In genomic region chr16:85767569-85767968, GRCh38 we compare ENCODE assay signal across 12 cellular contexts. TPM values are rescaled to one million over a fixed set of nuclear protein-coding genes. Genes with fewer than 3 reads are reported as not detected.
DNase-seq lines count a peak whose midpoint lies in the region; ATAC-seq, FAIRE-seq and TF ChIP-seq lines count a peak whose summit lies in the region.
"Had no signal": no experiment of that assay in that cellular context is flagged by ENCODE, and none has a peak within 500 bp of the region (broad histone marks: within the 10 kb centered on the region; RNA-seq: fewer than 3 reads in every experiment).

No MANE protein-coding gene starts in this region.

- H3K9ac ChIP-seq in HepG2 (ENCODE audit: insufficient read depth, low read depth, low read length), result no peak overlapping the region

- H3K27ac ChIP-seq in brain microvascular endothelial cell, result peak overlapping the region; percentile 63
- no peak overlapping the region for H3K27ac ChIP-seq in HepG2 (ENCODE audit: extremely low read length, insufficient read depth, low read length)
- H3K27ac ChIP-seq: Peyer's patch had no signal

- CTCF ChIA-PET in HepG2 (lab: Yijun Ruan, JAX; ENCODE audit: low intra/inter-chr PET ratio, low total read pairs), result no interaction called here

- no TSS peak for BruUV-seq in HepG2 (replicated peaks; lab: Mats Ljungman, UMichigan)

- H3K9me3 ChIP-seq in HepG2 (ENCODE audit: low read length), result no peaks in the 10 kb centered on the region
- H3K9me3 ChIP-seq: Peyer's patch had no signal

- in situ Hi-C loops in brain microvascular endothelial cell (cut with HindIII; ENCODE audit: low pct_ligation_motif_present, low sequenced_read_pairs) (no loop called here), HepG2 (cut with HindIII; ENCODE audit: extremely low pct_ligation_motif_present, low pct_unique_long_range_greater_than_20kb) (no loop called here)

- intact Hi-C loops in HepG2 (cut with micrococcal nuclease; ENCODE audit: unreplicated experiment), result no loop called here

- WGBS in HepG2 (ENCODE audit: low lambda C conversion rate), result 59% methylated on average over 7 of the region's 7 CpGs

- H3K36me3 ChIP-seq in brain microvascular endothelial cell (replicated peaks) (no peaks in the 10 kb centered on the region), HepG2 (replicated peaks in 1 of 2; ENCODE audit: control insufficient read depth in 1 of 2, insufficient read depth in 2 of 2, low read length in 2 of 2) (no peaks in the 10 kb centered on the region)
- H3K36me3 ChIP-seq: Peyer's patch had no signal

- no peaks in the 10 kb centered on the region for H3K79me2 ChIP-seq in HepG2 (ENCODE audit: insufficient read depth, low read length)

- no peak for FAIRE-seq in HepG2 (lab: Jason Lieb, UNC)
- FAIRE-seq: islet of Langerhans had no signal

- H3K4me2 ChIP-seq in HepG2 (ENCODE audit: low read depth, low read length), result no peak overlapping the region

- ATAC-seq in HepG2 (peak; percentile 14), GM21360 (IDR thresholded peaks at IDR 0.05; ENCODE audit: unreplicated experiment) (no peak), GM18861 (IDR thresholded peaks at IDR 0.05; ENCODE audit: unreplicated experiment) (no peak)
- ATAC-seq: sciatic nerve; stimulated activated naive B cell treated with anti-CD40 and anti-IgM and Interleukin-4, amounts not matched to agents 10 μg/mL and 1 μg/mL and 100 μg/mL, for 72 hours had no signal

- H3K4me3 ChIP-seq in AG09309 (ENCODE audit: control insufficient read depth, low read depth, low read length) (no peak overlapping the region), brain microvascular endothelial cell (ENCODE audit: low read depth, low read length) (no peak overlapping the region), HepG2 (replicated peaks in 1 of 3; ENCODE audit: insufficient read depth in 1 of 3, low read depth in 2 of 3, low read length in 3 of 3) (no peak overlapping the region)
- H3K4me3 ChIP-seq: Peyer's patch had no signal

- DNase-seq in AG09309 (ENCODE audit: low read depth) (peak; percentile 55), M059J (ENCODE audit: low read depth) (peak; percentile 95), brain microvascular endothelial cell (peak; percentile 82), HepG2 (ENCODE audit: low spot score) (no peak), NCI-H774 (lab: John Stamatoyannopoulos, UW) (no peak), NCI-H1930 (lab: John Stamatoyannopoulos, UW) (no peak)
- DNase-seq: Peyer's patch; stimulated activated naive B cell treated with anti-CD40 and anti-IgM and Interleukin-4, amounts not matched to agents 10 μg/mL and 1 μg/mL and 100 μg/mL, for 72 hours had no signal

- no peaks in the 10 kb centered on the region for H3K4me1 ChIP-seq in HepG2 (ENCODE audit: insufficient read depth, low read length)
- H3K4me1 ChIP-seq: Peyer's patch had no signal

- POLR2A ChIA-PET in HepG2 (lab: Yijun Ruan, JAX), result no interaction called here

- TF ChIP-seq CTCF in AG09309 (IDR thresholded peaks at IDR 0.05; ENCODE audit: control insufficient read depth, insufficient read depth, low read depth, low read length, missing control alignments) (no peak), brain microvascular endothelial cell (IDR thresholded peaks at IDR 0.05; ENCODE audit: low read depth, low read length, missing control alignments) (no peak), HepG2 (CRISPR knock-in tag; IDR thresholded peaks at IDR 0.05) (no peak)

- no peak for TF ChIP-seq POLR2A in HepG2 (IDR thresholded peaks at IDR 0.05; ENCODE audit: insufficient read depth in 1 of 2, low read depth in 2 of 2, low read length in 2 of 2)

- TF ChIP-seq RAD21 in HepG2 (CRISPR knock-in tag; IDR thresholded peaks at IDR 0.05), result no peak

- H4K20me1 ChIP-seq in HepG2 (ENCODE audit: insufficient read depth, low read length), result no peaks in the 10 kb centered on the region

- H3K27me3 ChIP-seq in brain microvascular endothelial cell (replicated peaks) (no peaks in the 10 kb centered on the region), HepG2 (ENCODE audit: control insufficient read depth in 1 of 2, insufficient read depth in 2 of 2, low read length in 2 of 2) (0 out of 5 replicates have a peak, but pooled peaks cover 1 to 5% of the 10 kb centered on the region in 2 experiments)
- H3K27me3 ChIP-seq: Peyer's patch had no signal

- H2AFZ ChIP-seq in HepG2 (ENCODE audit: low read length), result no peak overlapping the region

- TF ChIP-seq EP300 in HepG2 (IDR thresholded peaks at IDR 0.05; ENCODE audit: low read depth in 2 of 2, low read length in 2 of 2) (no peak), HepG2 (CRISPR knock-in tag; IDR thresholded peaks at IDR 0.05; ENCODE audit: borderline replicate concordance) (no peak)

RNA-seq across cellular contexts. Expression of gene C16orf74, which starts 16.7 kb away (rescaled TPM):
- total RNA-seq in M059J (2014; rRNA removed; shearing (Covaris generic)), result 3.0 and 4.2 TPM in 2 replicates
- 0.13 TPM in 1 of 2 replicates, not detected in the other for total RNA-seq in HepG2 (2016; rRNA removed; fragmentation: Illumina TruSeq; extraction: Trizol)
- 0.35 TPM in 1 of 2 replicates, not detected in the other for total RNA-seq in HepG2 (2016; cell fraction: cytosol; rRNA removed; fragmentation: Illumina TruSeq; extraction: Trizol; ENCODE audit: low read depth)
- not detected in 2 replicates for total RNA-seq in HepG2 (2016; cell fraction: insoluble cytoplasmic fraction; rRNA removed; fragmentation: Illumina TruSeq; extraction: Trizol)
- total RNA-seq in HepG2 (2016; cell fraction: membrane; rRNA removed; fragmentation: Illumina TruSeq; extraction: Trizol), result not detected in 2 replicates
- not detected in 2 replicates for total RNA-seq in HepG2 (2016; cell fraction: nucleus; rRNA removed; fragmentation: Illumina TruSeq; extraction: Trizol)
- polyA plus RNA-seq in HepG2 (2011; rRNA removed), result 0.26 and 0.29 TPM in 2 replicates
- 0.13 and 0.28 TPM in 2 replicates for polyA plus RNA-seq in HepG2 (2011; cell fraction: cytosol; rRNA removed)
- 0.16 and 0.37 TPM in 2 replicates for polyA plus RNA-seq in HepG2 (2011; cell fraction: nucleus; rRNA removed)
- not detected in 2 replicates for polyA plus RNA-seq in HepG2 (2012)
- 0.35 and 0.65 TPM in 2 replicates for polyA plus RNA-seq in HepG2 (2016; cell fraction: cytosol; fragmentation: Illumina TruSeq; extraction: Trizol; ENCODE audit: low read depth)
- not detected in 2 replicates for polyA plus RNA-seq in HepG2 (2016; cell fraction: insoluble cytoplasmic fraction; fragmentation: Illumina TruSeq; extraction: Trizol; ENCODE audit: low read depth)
- polyA plus RNA-seq in HepG2 (2016; cell fraction: membrane; fragmentation: Illumina TruSeq; extraction: Trizol; ENCODE audit: low read depth), result 0.33 TPM in 1 of 2 replicates, not detected in the other
- polyA plus RNA-seq in HepG2 (2016; cell fraction: nucleus; fragmentation: Illumina TruSeq; extraction: Trizol; ENCODE audit: insufficient read depth, low read depth), result not detected in 2 replicates
- 0.44 and 7.8 TPM in 2 replicates for polyA minus RNA-seq in HepG2 (2011; rRNA and poly(A)+ RNA removed; ENCODE audit: low replicate concordance)
- not detected in 2 replicates for polyA minus RNA-seq in HepG2 (2011; cell fraction: cytosol; rRNA and poly(A)+ RNA removed)
- polyA minus RNA-seq in HepG2 (2011; cell fraction: nucleus; rRNA and poly(A)+ RNA removed), result not detected in 2 replicates

RNA-seq across cellular contexts. Expression of gene EMC8, which starts 31.8 kb away (rescaled TPM):
- total RNA-seq in M059J (2014; rRNA removed; shearing (Covaris generic)), result 58.2 and 59.0 TPM in 2 replicates
- 47.6 and 55.0 TPM in 2 replicates for total RNA-seq in HepG2 (2016; rRNA removed; fragmentation: Illumina TruSeq; extraction: Trizol)
- 56.6 and 69.3 TPM in 2 replicates for total RNA-seq in HepG2 (2016; cell fraction: cytosol; rRNA removed; fragmentation: Illumina TruSeq; extraction: Trizol; ENCODE audit: low read depth)
- total RNA-seq in HepG2 (2016; cell fraction: insoluble cytoplasmic fraction; rRNA removed; fragmentation: Illumina TruSeq; extraction: Trizol), result 42.9 and 52.9 TPM in 2 replicates
- total RNA-seq in HepG2 (2016; cell fraction: membrane; rRNA removed; fragmentation: Illumina TruSeq; extraction: Trizol), result 53.7 and 67.6 TPM in 2 replicates
- 34.0 and 36.1 TPM in 2 replicates for total RNA-seq in HepG2 (2016; cell fraction: nucleus; rRNA removed; fragmentation: Illumina TruSeq; extraction: Trizol)
- polyA plus RNA-seq in HepG2 (2011; rRNA removed), result 71.6 and 76.0 TPM in 2 replicates
- polyA plus RNA-seq in HepG2 (2011; cell fraction: cytosol; rRNA removed), result 60.8 and 68.0 TPM in 2 replicates
- 45.9 and 50.4 TPM in 2 replicates for polyA plus RNA-seq in HepG2 (2011; cell fraction: nucleus; rRNA removed)
- 29.9 and 30.5 TPM in 2 replicates for polyA plus RNA-seq in HepG2 (2012)
- polyA plus RNA-seq in HepG2 (2016; cell fraction: cytosol; fragmentation: Illumina TruSeq; extraction: Trizol; ENCODE audit: low read depth), result 65.3 and 83.6 TPM in 2 replicates
- 58.1 and 66.0 TPM in 2 replicates for polyA plus RNA-seq in HepG2 (2016; cell fraction: insoluble cytoplasmic fraction; fragmentation: Illumina TruSeq; extraction: Trizol; ENCODE audit: low read depth)
- polyA plus RNA-seq in HepG2 (2016; cell fraction: membrane; fragmentation: Illumina TruSeq; extraction: Trizol; ENCODE audit: low read depth), result 59.1 and 73.6 TPM in 2 replicates
- 69.1 and 78.6 TPM in 2 replicates for polyA plus RNA-seq in HepG2 (2016; cell fraction: nucleus; fragmentation: Illumina TruSeq; extraction: Trizol; ENCODE audit: insufficient read depth, low read depth)
- 61.8 and 82.3 TPM in 2 replicates for polyA minus RNA-seq in HepG2 (2011; rRNA and poly(A)+ RNA removed; ENCODE audit: low replicate concordance)
- 27.0 and 43.3 TPM in 2 replicates for polyA minus RNA-seq in HepG2 (2011; cell fraction: cytosol; rRNA and poly(A)+ RNA removed)
- 44.0 and 45.6 TPM in 2 replicates for polyA minus RNA-seq in HepG2 (2011; cell fraction: nucleus; rRNA and poly(A)+ RNA removed)

RNA-seq across cellular contexts. Expression of gene COX4I1, which starts 31.9 kb away (rescaled TPM):
- 473 and 552 TPM in 2 replicates for total RNA-seq in M059J (2014; rRNA removed; shearing (Covaris generic))
- 631 and 658 TPM in 2 replicates for total RNA-seq in HepG2 (2016; rRNA removed; fragmentation: Illumina TruSeq; extraction: Trizol)
- 381 and 407 TPM in 2 replicates for total RNA-seq in HepG2 (2016; cell fraction: cytosol; rRNA removed; fragmentation: Illumina TruSeq; extraction: Trizol; ENCODE audit: low read depth)
- 648 and 655 TPM in 2 replicates for total RNA-seq in HepG2 (2016; cell fraction: insoluble cytoplasmic fraction; rRNA removed; fragmentation: Illumina TruSeq; extraction: Trizol)
- 496 and 528 TPM in 2 replicates for total RNA-seq in HepG2 (2016; cell fraction: membrane; rRNA removed; fragmentation: Illumina TruSeq; extraction: Trizol)
- 310 and 337 TPM in 2 replicates for total RNA-seq in HepG2 (2016; cell fraction: nucleus; rRNA removed; fragmentation: Illumina TruSeq; extraction: Trizol)
- polyA plus RNA-seq in HepG2 (2011; rRNA removed), result 838 and 902 TPM in 2 replicates
- 1,053 and 1,212 TPM in 2 replicates for polyA plus RNA-seq in HepG2 (2011; cell fraction: cytosol; rRNA removed)
- polyA plus RNA-seq in HepG2 (2011; cell fraction: nucleus; rRNA removed), result 388 and 389 TPM in 2 replicates
- 443 and 505 TPM in 2 replicates for polyA plus RNA-seq in HepG2 (2012)
- polyA plus RNA-seq in HepG2 (2016; cell fraction: cytosol; fragmentation: Illumina TruSeq; extraction: Trizol; ENCODE audit: low read depth), result 414 and 464 TPM in 2 replicates
- 675 and 705 TPM in 2 replicates for polyA plus RNA-seq in HepG2 (2016; cell fraction: insoluble cytoplasmic fraction; fragmentation: Illumina TruSeq; extraction: Trizol; ENCODE audit: low read depth)
- polyA plus RNA-seq in HepG2 (2016; cell fraction: membrane; fragmentation: Illumina TruSeq; extraction: Trizol; ENCODE audit: low read depth), result 456 and 498 TPM in 2 replicates
- polyA plus RNA-seq in HepG2 (2016; cell fraction: nucleus; fragmentation: Illumina TruSeq; extraction: Trizol; ENCODE audit: insufficient read depth, low read depth), result 604 and 614 TPM in 2 replicates
- 364 and 524 TPM in 2 replicates for polyA minus RNA-seq in HepG2 (2011; rRNA and poly(A)+ RNA removed; ENCODE audit: low replicate concordance)
- polyA minus RNA-seq in HepG2 (2011; cell fraction: cytosol; rRNA and poly(A)+ RNA removed), result 143 and 144 TPM in 2 replicates
- 99.5 and 129 TPM in 2 replicates for polyA minus RNA-seq in HepG2 (2011; cell fraction: nucleus; rRNA and poly(A)+ RNA removed)

Comparison
In these comparisons a context has a peak if more than half of its experiments do, and no peak if none do; other contexts are left out.
1. DNase-seq: peak in AG09309 (single experiment), M059J (single experiment) and brain microvascular endothelial cell (single experiment); none in HepG2 (single experiment), NCI-H774 (single experiment) and NCI-H1930 (0 of 2).